Comparison of ENCODE assay signal across 1 cellular context in genomic region chr15:28900892-28901586, GRCh38.
A peak's percentile ranks its signal among the peaks of the same experiment; 100 is the strongest.
TF ChIP-seq lines count a peak whose summit lies in the region.

No MANE protein-coding gene starts in this region.

TF ChIP-seq in K562, 482 proteins besides CTCF, POLR2A, EP300 and RAD21:
- TF ChIP-seq ZNF124 (CRISPR knock-in tag; IDR thresholded peaks at IDR 0.05) = no peak
- peak; percentile 11 for TF ChIP-seq ZFP36 (IDR thresholded peaks at IDR 0.05; ENCODE audit: low read depth, low read length, partially characterized antibody)
- peak; percentile 25; the same call in 1 of the 2 replicates for TF ChIP-seq TFE3 (CRISPR knock-in tag; IDR thresholded peaks at IDR 0.05)
TF ChIP-seq in K562: peak in this region for 2.
